In genomic region chr19:11556634-11557420, GRCh38 we compare ENCODE assay signal across 13 cellular contexts.
DNase-seq lines count a peak whose midpoint lies in the region; ATAC-seq lines count a peak whose summit lies in the region.
"Had no signal": no experiment of that assay in that cellular context is flagged by ENCODE, and none has a peak within 500 bp of the region (broad histone marks: within the 10 kb centered on the region; RNA-seq: fewer than 3 reads in every experiment).

No MANE protein-coding gene starts in this region.

- no peak for DNase-seq in activated naive CD4-positive, alpha-beta T cell (lab: John Stamatoyannopoulos, UW)
- no peak for DNase-seq in central memory CD8-positive, alpha-beta T cell (ENCODE audit: low spot score in 2 of 2)
- no peak for DNase-seq in stimulated activated naive CD8-positive, alpha-beta T cell treated with anti-CD3 and anti-CD28 coated beads, Interleukin-15, amount 100 ng/mL, for 72 hours
- no peak for DNase-seq in NCI-H2081 treated with DMSO at 0.1 percent for 48 hours (lab: John Stamatoyannopoulos, UW)
- DNase-seq: adrenal gland, cortex of kidney, NCI-H1436 treated with DMSO at 0.1 percent for 48 hours, NCI-H526, upper lobe of left lung had no signal

- no peaks in the 10 kb centered on the region for H3K9me3 Mint-ChIP-seq in activated naive CD4-positive, alpha-beta T cell treated with anti-CD3 and anti-CD28 coated beads, Interleukin-2, amount 50 U/mL, for 24 hours
- no peaks in the 10 kb centered on the region for H3K9me3 Mint-ChIP-seq in central memory CD8-positive, alpha-beta T cell
- H3K9me3 Mint-ChIP-seq in stimulated activated naive CD8-positive, alpha-beta T cell treated with anti-CD3 and anti-CD28 coated beads, Interleukin-15, amount 100 ng/mL, for 72 hours, result no peaks in the 10 kb centered on the region

- H3K4me3 Mint-ChIP-seq in activated naive CD4-positive, alpha-beta T cell treated with anti-CD3 and anti-CD28 coated beads, Interleukin-2, amount 50 U/mL, for 24 hours, result peak overlapping the region; percentile 60
- peak overlapping the region; percentile 37 for H3K4me3 Mint-ChIP-seq in central memory CD8-positive, alpha-beta T cell
- H3K4me3 Mint-ChIP-seq in stimulated activated naive CD8-positive, alpha-beta T cell treated with anti-CD3 and anti-CD28 coated beads, Interleukin-15, amount 100 ng/mL, for 72 hours, result peak overlapping the region; percentile 20 to 46

- ATAC-seq in central memory CD8-positive, alpha-beta T cell (replicated peaks; ENCODE audit: extremely low read depth, poor library complexity, severe bottlenecking), result no peak
- no peak for ATAC-seq in stimulated activated naive CD8-positive, alpha-beta T cell treated with anti-CD3 and anti-CD28 coated beads, Interleukin-15, amount 100 ng/mL, for 72 hours
- no peak for ATAC-seq in GM19467 (IDR thresholded peaks at IDR 0.05; ENCODE audit: unreplicated experiment)
- ATAC-seq: activated CD4-positive, CD25-positive, alpha-beta regulatory T cell treated with anti-CD3 and anti-CD28 coated beads, Interleukin-2, amount 50 U/mL, for 24 hours; HCT116 had no signal

- H3K27ac Mint-ChIP-seq in activated naive CD4-positive, alpha-beta T cell treated with anti-CD3 and anti-CD28 coated beads, Interleukin-2, amount 50 U/mL, for 24 hours, result no peak overlapping the region
- H3K27ac Mint-ChIP-seq in central memory CD8-positive, alpha-beta T cell (ENCODE audit: low read depth), result peak overlapping the region; percentile 20
- H3K27ac Mint-ChIP-seq in stimulated activated naive CD8-positive, alpha-beta T cell treated with anti-CD3 and anti-CD28 coated beads, Interleukin-15, amount 100 ng/mL, for 72 hours, result peak overlapping the region in 1 of 2 donors; percentile 56

- H3K36me3 Mint-ChIP-seq in activated naive CD4-positive, alpha-beta T cell treated with anti-CD3 and anti-CD28 coated beads, Interleukin-2, amount 50 U/mL, for 24 hours, result peaks cover 2% of the 10 kb centered on the region
- peaks cover 19% of the 10 kb centered on the region for H3K36me3 Mint-ChIP-seq in central memory CD8-positive, alpha-beta T cell (ENCODE audit: insufficient read depth)

- H3K27me3 Mint-ChIP-seq in activated naive CD4-positive, alpha-beta T cell treated with anti-CD3 and anti-CD28 coated beads, Interleukin-2, amount 50 U/mL, for 24 hours, result no peaks in the 10 kb centered on the region
- no peaks in the 10 kb centered on the region for H3K27me3 Mint-ChIP-seq in central memory CD8-positive, alpha-beta T cell
- no peaks in the 10 kb centered on the region for H3K27me3 Mint-ChIP-seq in stimulated activated naive CD8-positive, alpha-beta T cell treated with anti-CD3 and anti-CD28 coated beads, Interleukin-15, amount 100 ng/mL, for 72 hours

- peaks cover 43% of the 10 kb centered on the region for H3K4me1 Mint-ChIP-seq in activated naive CD4-positive, alpha-beta T cell treated with anti-CD3 and anti-CD28 coated beads, Interleukin-2, amount 50 U/mL, for 24 hours
- peaks cover 44% of the 10 kb centered on the region for H3K4me1 Mint-ChIP-seq in central memory CD8-positive, alpha-beta T cell
- H3K4me1 Mint-ChIP-seq in stimulated activated naive CD8-positive, alpha-beta T cell treated with anti-CD3 and anti-CD28 coated beads, Interleukin-15, amount 100 ng/mL, for 72 hours, result peaks cover 56% of the 10 kb centered on the region
